ENCODE assay signal across 9 cellular contexts in genomic region chr13:98853791-98854191, GRCh38.
A peak's percentile ranks its signal among the peaks of the same experiment; 100 is the strongest.
DNase-seq lines count a peak whose midpoint lies in the region; ATAC-seq and TF ChIP-seq lines count a peak whose summit lies in the region.
"Had no signal": no experiment of that assay in that cellular context is flagged by ENCODE, and none has a peak within 500 bp of the region (broad histone marks: within the 10 kb centered on the region; RNA-seq: fewer than 3 reads in every experiment).

No MANE protein-coding gene starts in this region.

- no peak for TF ChIP-seq POLR2A in transverse colon (IDR thresholded peaks at IDR 0.05)

- 72% methylated on average over 6 of the region's 6 CpGs; no CpG with 5 or more reads in 1 of the 2 donors for WGBS in transverse colon (ENCODE audit: low coverage in 1 of 2), 2 donors

- intact Hi-C loops in transverse colon (cut with DNase I; ENCODE audit: low total_unique reads) (no loop called here), posterior cingulate gyrus (cut with DNase I) (no loop called here)

- no peaks in the 10 kb centered on the region for H3K9me3 ChIP-seq in transverse colon

- peaks cover 0 to 4% (median 0%) of the 10 kb centered on the region in 4 donors for H3K4me1 ChIP-seq in transverse colon

- no peaks in the 10 kb centered on the region for H3K27me3 ChIP-seq in transverse colon
- H3K27me3 ChIP-seq: cardiac muscle cell had no signal

- DNase-seq in dedifferentiated amniotic fluid mesenchymal stem cell (ENCODE audit: extremely low spot score) (peak; percentile 86), transverse colon (peak; percentile 57), posterior cingulate gyrus (no peak), hippocampal formation (lab: John Stamatoyannopoulos, UW) (no peak), NCI-H82 treated with DMSO at 0.1 percent for 48 hours (lab: John Stamatoyannopoulos, UW; ENCODE audit: unreplicated experiment) (no peak)

- TF ChIP-seq CTCF in transverse colon (IDR thresholded peaks at IDR 0.05) = no peak

- in situ Hi-C loops in transverse colon (cut with MboI; ENCODE audit: low pct_ligation_motif_present in 1 of 4, low pct_unique_long_range_greater_than_20kb in 1 of 4, low sequenced_read_pairs in 3 of 4) = no loop called here

- peak overlapping the region; percentile 13; the same call in 1 of the 2 replicates for H3K4me3 ChIP-seq in GM08714 (ENCODE audit: low read length)
- no peak overlapping the region for H3K4me3 ChIP-seq in transverse colon
- H3K4me3 ChIP-seq: cardiac muscle cell had no signal

- no peak for TF ChIP-seq EP300 in transverse colon (IDR thresholded peaks at IDR 0.05; ENCODE audit: low read depth)

- no peak overlapping the region for H3K27ac ChIP-seq in transverse colon
- H3K27ac ChIP-seq: cardiac muscle cell had no signal

- H3K36me3 ChIP-seq in transverse colon = peaks cover 0 to 6% (median under 1%) of the 10 kb centered on the region in 4 donors

- ATAC-seq in GM21423 (IDR thresholded peaks at IDR 0.05; ENCODE audit: unreplicated experiment) (peak; percentile 100), HG03575 (IDR thresholded peaks at IDR 0.05; ENCODE audit: extremely low read depth, insufficient number of reproducible peaks, low FRiP score, unreplicated experiment) (peak; percentile 95)

Comparison
In these comparisons a context has a peak if more than half of its experiments do, and no peak if none do; other contexts are left out.
1. DNase-seq: peak in dedifferentiated amniotic fluid mesenchymal stem cell (single experiment) and transverse colon (single experiment); none in posterior cingulate gyrus (0 of 10), hippocampal formation (0 of 2) and NCI-H82 treated with DMSO at 0.1 percent for 48 hours (single experiment).